ENCODE assay signal across 12 cellular contexts in the genomic region with DNA sequence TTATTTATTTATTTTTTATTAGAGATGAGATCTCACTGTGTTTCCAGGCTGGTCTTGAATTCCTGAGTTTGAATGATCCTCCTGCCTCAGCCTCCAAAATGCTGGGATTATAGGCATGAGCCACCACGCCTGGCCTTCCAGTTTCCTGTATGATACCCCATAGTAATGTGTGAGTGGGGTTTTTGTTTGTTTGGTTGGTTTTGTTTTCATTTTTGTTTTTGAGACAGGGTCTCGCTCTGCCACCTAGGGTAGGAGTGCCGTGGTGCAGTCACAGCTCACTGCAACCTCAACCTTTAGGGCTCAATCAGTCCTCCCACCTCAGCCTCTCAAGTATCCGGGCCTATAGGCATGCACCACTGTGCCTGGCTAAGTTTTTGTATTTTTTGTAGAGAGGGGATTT. TPM values are rescaled to one million over a fixed set of nuclear protein-coding genes. Genes with fewer than 3 reads are reported as not detected.
DNase-seq lines count a peak whose midpoint lies in the region; ATAC-seq and TF ChIP-seq lines count a peak whose summit lies in the region.
"Had no signal": no experiment of that assay in that cellular context is flagged by ENCODE, and none has a peak within 500 bp of the region (broad histone marks: within the 10 kb centered on the region; RNA-seq: fewer than 3 reads in every experiment).

No MANE protein-coding gene starts in this region.

- no TSS peak for BruUV-seq in MCF 10A (replicated peaks; lab: Mats Ljungman, UMichigan)

- no peak overlapping the region for H3K27ac Mint-ChIP-seq in MCF 10A (ENCODE audit: low read depth, unreplicated experiment)
- H3K27ac Mint-ChIP-seq: activated naive CD4-positive, alpha-beta T cell treated with anti-CD3 and anti-CD28 coated beads, Interleukin-2, amount 50 U/mL, for 72 hours had no signal

- DNase-seq in germinal center (ENCODE audit: low spot score): peak; percentile 40
- DNase-seq in NCI-H2081 treated with DMSO at 0.1 percent for 48 hours (lab: John Stamatoyannopoulos, UW): no peak
- DNase-seq in D341Med (ENCODE audit: low spot score): no peak
- no peak for DNase-seq in cerebellar nuclear complex (lab: John Stamatoyannopoulos, UW)
- DNase-seq in MCF 10A (ENCODE audit: unreplicated experiment): no peak
- DNase-seq: kidney, NCI-H510A, posterior cingulate gyrus had no signal

- ATAC-seq in GM18861 (IDR thresholded peaks at IDR 0.05; ENCODE audit: unreplicated experiment): peak; percentile 68
- peak; percentile 83 for ATAC-seq in GM21619 (IDR thresholded peaks at IDR 0.05; ENCODE audit: unreplicated experiment)
- peak; percentile 79 for ATAC-seq in HG03442 (IDR thresholded peaks at IDR 0.05; ENCODE audit: unreplicated experiment)
- ATAC-seq: activated naive CD4-positive, alpha-beta T cell treated with anti-CD3 and anti-CD28 coated beads, Interleukin-2, amount 50 U/mL, for 72 hours had no signal

- no peak for TF ChIP-seq CTCF in MCF 10A (IDR thresholded peaks at IDR 0.05; ENCODE audit: unreplicated experiment)

- H3K4me1 Mint-ChIP-seq in MCF 10A (ENCODE audit: insufficient read depth, unreplicated experiment): peaks cover 5% of the 10 kb centered on the region

- POLR2A ChIA-PET in MCF 10A (lab: Yijun Ruan, JAX): no interaction called here

- intact Hi-C loops in MCF 10A (cut with micrococcal nuclease): no loop called here

- CTCF ChIA-PET in MCF 10A (lab: Yijun Ruan, JAX): interaction anchor here (0.8 to 1.0 kb wide), 2 partner anchors 9 to 102 kb away, joined by 3 to 4 read pairs; no protein-coding TSS in a partner anchor

- no peaks in the 10 kb centered on the region for H3K9me3 Mint-ChIP-seq in MCF 10A (ENCODE audit: unreplicated experiment)
- H3K9me3 Mint-ChIP-seq: activated naive CD4-positive, alpha-beta T cell treated with anti-CD3 and anti-CD28 coated beads, Interleukin-2, amount 50 U/mL, for 72 hours had no signal

- no peak overlapping the region for H3K4me3 Mint-ChIP-seq in MCF 10A (ENCODE audit: unreplicated experiment)

- H3K36me3 Mint-ChIP-seq in MCF 10A (ENCODE audit: insufficient read depth, unreplicated experiment): no peaks in the 10 kb centered on the region
- H3K36me3 Mint-ChIP-seq: activated naive CD4-positive, alpha-beta T cell treated with anti-CD3 and anti-CD28 coated beads, Interleukin-2, amount 50 U/mL, for 72 hours had no signal

- no peaks in the 10 kb centered on the region for H3K27me3 Mint-ChIP-seq in MCF 10A (ENCODE audit: insufficient read depth, unreplicated experiment)

RNA-seq across cellular contexts. Expression of gene GOLM2, which starts 30.9 kb away (rescaled TPM):
- 46.7 and 64.7 TPM in 2 replicates for total RNA-seq in MCF 10A (2022)
